8 cellular contexts compared by ENCODE assay signal in genomic region chr4:155758500-155759371, GRCh38. TPM values are rescaled to one million over a fixed set of nuclear protein-coding genes. Genes with fewer than 3 reads are reported as not detected.
DNase-seq lines count a peak whose midpoint lies in the region; ATAC-seq and TF ChIP-seq lines count a peak whose summit lies in the region.

Gene GUCY1B1 (plus strand): TSS chr4:155759021. CDS start chr4:155759141, 120 bp downstream.

- H4K20me1 ChIP-seq in BLaER1 (no peaks in the 10 kb centered on the region), SK-N-SH (ENCODE audit: insufficient read depth) (no peaks in the 10 kb centered on the region)

- peak; percentile 97 for ATAC-seq in HG03432 (IDR thresholded peaks at IDR 0.05; ENCODE audit: unreplicated experiment)

- CTCF ChIA-PET in SK-N-SH (lab: Yijun Ruan, JAX), result interaction anchor here (0.7 to 3.0 kb wide), 19 partner anchors 10 to 883 kb away, joined by 3 to 15 read pairs (median 3); partner anchors contain the start of gene CTSO

- no peaks in the 10 kb centered on the region for H3K9me3 Mint-ChIP-seq in activated naive CD8-positive, alpha-beta T cell treated with anti-CD3 and anti-CD28 coated beads for 36 hours
- no peaks in the 10 kb centered on the region for H3K9me3 Mint-ChIP-seq in glutamatergic neuron (ENCODE audit: unreplicated experiment)

- peak within 1 kb of the TSS; percentile 25 for H3K4me3 Mint-ChIP-seq in activated naive CD8-positive, alpha-beta T cell treated with anti-CD3 and anti-CD28 coated beads for 36 hours
- H3K4me3 Mint-ChIP-seq in glutamatergic neuron (ENCODE audit: unreplicated experiment), result peak within 1 kb of the TSS; percentile 71

- no peaks in the 10 kb centered on the region for H3K36me3 ChIP-seq in BLaER1
- no peaks in the 10 kb centered on the region for H3K36me3 ChIP-seq in SK-N-SH (replicated peaks in 1 of 2; ENCODE audit: control insufficient read depth in 1 of 2, insufficient read depth in 2 of 2, low read length in 1 of 2)

- POLR2A ChIA-PET in SK-N-SH (lab: Yijun Ruan, JAX), result interaction anchor here (1.3 kb wide), 1 partner anchor 17 kb away, joined by 3 read pairs; no protein-coding TSS in a partner anchor

- peaks cover 6% of the 10 kb centered on the region for H3K4me1 Mint-ChIP-seq in activated naive CD8-positive, alpha-beta T cell treated with anti-CD3 and anti-CD28 coated beads for 36 hours
- H3K4me1 Mint-ChIP-seq in glutamatergic neuron (ENCODE audit: low read depth, unreplicated experiment), result no peaks in the 10 kb centered on the region

- H3K4me3 ChIP-seq in BLaER1, result peak within 1 kb of the TSS; percentile 74
- peak within 1 kb of the TSS; percentile 64 to 67 for H3K4me3 ChIP-seq in SK-N-SH (ENCODE audit: low read depth in 2 of 2, low read length in 1 of 2)

- H3K4me2 ChIP-seq in BLaER1 (peak within 1 kb of the TSS; percentile 97), SK-N-SH (peak within 1 kb of the TSS; percentile 90)

- WGBS in SK-N-SH (ENCODE audit: low lambda C conversion rate), result 54% methylated on average over 9 of the region's 51 CpGs

- H3K27me3 Mint-ChIP-seq in activated naive CD8-positive, alpha-beta T cell treated with anti-CD3 and anti-CD28 coated beads for 36 hours, result peaks cover 40% of the 10 kb centered on the region
- H3K27me3 Mint-ChIP-seq in glutamatergic neuron (ENCODE audit: unreplicated experiment), result peaks cover 1% of the 10 kb centered on the region

- TF ChIP-seq CTCF in SK-N-SH (IDR thresholded peaks at IDR 0.05) (peak; percentile 43), glutamatergic neuron (IDR thresholded peaks at IDR 0.05; ENCODE audit: partially characterized antibody, unreplicated experiment) (no peak)

- peak within 1 kb of the TSS; percentile 76 for H2AFZ ChIP-seq in SK-N-SH (ENCODE audit: low read depth)

- peak; percentile 83 for DNase-seq in GM19238 (ENCODE audit: insufficient read length, low spot score)
- DNase-seq in SK-N-SH, result peak; percentile 98
- DNase-seq in activated naive CD8-positive, alpha-beta T cell treated with anti-CD3 and anti-CD28 coated beads for 36 hours, result peak; percentile 82
- DNase-seq in glutamatergic neuron, result peak; percentile 89
- DNase-seq in occipital lobe (lab: John Stamatoyannopoulos, UW), result peak; percentile 96

- H3K27me3 ChIP-seq in BLaER1 (peaks cover 24% of the 10 kb centered on the region), SK-N-SH (ENCODE audit: insufficient read depth) (no peaks in the 10 kb centered on the region)

- H3K27ac Mint-ChIP-seq in activated naive CD8-positive, alpha-beta T cell treated with anti-CD3 and anti-CD28 coated beads for 36 hours, result no peak within 1 kb of the TSS
- peak within 1 kb of the TSS; percentile 28 for H3K27ac Mint-ChIP-seq in glutamatergic neuron (ENCODE audit: unreplicated experiment)

- H3F3A ChIP-seq in SK-N-SH (replicated peaks; ENCODE audit: insufficient read depth), result no peaks in the 10 kb centered on the region

- no peaks in the 10 kb centered on the region for H3K79me2 ChIP-seq in SK-N-SH (ENCODE audit: insufficient read depth)

- H3K27ac ChIP-seq in BLaER1, result no peak within 1 kb of the TSS
- H3K27ac ChIP-seq in SK-N-SH (ENCODE audit: low read depth in 2 of 2, low read length in 1 of 2), result peak within 1 kb of the TSS in 1 of 2 experiments; percentile 72; a peak in 2 of 4 replicates
- peak within 1 kb of the TSS; percentile 71 for H3K27ac ChIP-seq in temporal lobe (ENCODE audit: low read depth, low read length)

- H3K9ac ChIP-seq in BLaER1 (peak within 1 kb of the TSS; percentile 72), SK-N-SH (peak within 1 kb of the TSS; percentile 16; the same call in 1 of the 2 replicates)

- H3K4me1 ChIP-seq in BLaER1 (0 out of 2 replicates have a peak, but pooled peaks cover 5% of the 10 kb centered on the region), SK-N-SH (ENCODE audit: control insufficient read depth in 1 of 2, insufficient read depth in 2 of 2, low read depth in 1 of 2, low read length in 1 of 2) (peaks cover 0 to 3% of the 10 kb centered on the region in 2 experiments; a peak in 1 of 4 replicates)

- no peaks in the 10 kb centered on the region for H3K36me3 Mint-ChIP-seq in activated naive CD8-positive, alpha-beta T cell treated with anti-CD3 and anti-CD28 coated beads for 36 hours
- H3K36me3 Mint-ChIP-seq in glutamatergic neuron (ENCODE audit: unreplicated experiment), result no peaks in the 10 kb centered on the region

- TF ChIP-seq RAD21 in SK-N-SH (IDR thresholded peaks at IDR 0.05; ENCODE audit: low read length), result peak; percentile 33

- TF ChIP-seq EP300 in SK-N-SH (IDR thresholded peaks at IDR 0.05; ENCODE audit: borderline replicate concordance in 1 of 2, low read depth in 1 of 2, low read length in 1 of 2), result no peak

- no peaks in the 10 kb centered on the region for H3K9me3 ChIP-seq in BLaER1
- no peaks in the 10 kb centered on the region for H3K9me3 ChIP-seq in SK-N-SH

- no peaks in the 10 kb centered on the region for H3K9me2 ChIP-seq in SK-N-SH

TF ChIP-seq in SK-N-SH, 30 proteins besides CTCF, POLR2A, EP300 and RAD21 (continues in another document):
- TF ChIP-seq MAX (IDR thresholded peaks at IDR 0.05; ENCODE audit: low read depth) (peak; percentile 97), RFX5 (IDR thresholded peaks at IDR 0.05; ENCODE audit: low read length) (peak; percentile 68; the same call in 1 of the 2 replicates), SIN3A (IDR thresholded peaks at IDR 0.05; ENCODE audit: borderline replicate concordance, low read depth, low read length) (no peak), YY1 (IDR thresholded peaks at IDR 0.05; ENCODE audit: low read depth) (no peak), MEF2A (IDR thresholded peaks at IDR 0.05; ENCODE audit: borderline replicate concordance, low read depth) (no peak), JUND (IDR thresholded peaks at IDR 0.05) (no peak), EZH2phosphoT487 (IDR thresholded peaks at IDR 0.05; ENCODE audit: borderline replicate concordance, low read depth) (no peak), TEAD4 (IDR thresholded peaks at IDR 0.05; ENCODE audit: borderline replicate concordance, insufficient read depth) (no peak), NRF1 (IDR thresholded peaks at IDR 0.05; ENCODE audit: low read depth, low read length) (0 out of 2 replicates have a peak, but pooled peaks have one; percentile 16), FOSL2 (IDR thresholded peaks at IDR 0.05; ENCODE audit: borderline replicate concordance, low read depth) (no peak), CHD2 (IDR thresholded peaks at IDR 0.05; ENCODE audit: low read length, partially characterized antibody) (peak; percentile 54), PBX3 (IDR thresholded peaks at IDR 0.05) (peak; percentile 97), FOXJ3 (CRISPR knock-in tag; IDR thresholded peaks at IDR 0.05) (peak; percentile 20; the same call in 1 of the 2 replicates)
- TF ChIP-seq, protein P1, sequence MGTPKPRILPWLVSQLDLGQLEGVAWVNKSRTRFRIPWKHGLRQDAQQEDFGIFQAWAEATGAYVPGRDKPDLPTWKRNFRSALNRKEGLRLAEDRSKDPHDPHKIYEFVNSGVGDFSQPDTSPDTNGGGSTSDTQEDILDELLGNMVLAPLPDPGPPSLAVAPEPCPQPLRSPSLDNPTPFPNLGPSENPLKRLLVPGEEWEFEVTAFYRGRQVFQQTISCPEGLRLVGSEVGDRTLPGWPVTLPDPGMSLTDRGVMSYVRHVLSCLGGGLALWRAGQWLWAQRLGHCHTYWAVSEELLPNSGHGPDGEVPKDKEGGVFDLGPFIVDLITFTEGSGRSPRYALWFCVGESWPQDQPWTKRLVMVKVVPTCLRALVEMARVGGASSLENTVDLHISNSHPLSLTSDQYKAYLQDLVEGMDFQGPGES (IDR thresholded peaks at IDR 0.05; ENCODE audit: low read depth, low read length), result peak; percentile 60

RNA-seq across cellular contexts. Expression of gene GUCY1B1, which starts in this region (rescaled TPM):
- polyA plus RNA-seq in SK-N-SH (2012; rRNA removed), result 0.36 and 0.38 TPM in 2 replicates
- polyA plus RNA-seq in SK-N-SH (2012; cell fraction: cytosol; rRNA removed), result 0.51 and 0.54 TPM in 2 replicates
- 0.20 and 0.33 TPM in 2 replicates for polyA plus RNA-seq in SK-N-SH (2012; cell fraction: nucleus; rRNA removed)
- under 1 TPM; 0.20 to 0.27 TPM for total RNA-seq in activated naive CD8-positive, alpha-beta T cell treated with anti-CD3 and anti-CD28 coated beads for 36 hours
- total RNA-seq in glutamatergic neuron (ENCODE audit: unreplicated experiment) (2.2 TPM), occipital lobe (60.8 TPM), temporal lobe (52.4 TPM)

Comparison
In these comparisons a context has a peak if more than half of its experiments do, and no peak if none do; other contexts are left out.
1. RNA of gene GUCY1B1 (total RNA-seq): 60.8 TPM in occipital lobe (single experiment) and 52.4 TPM in temporal lobe (single experiment); 2.2 TPM in glutamatergic neuron (single experiment) and 0.20 to 0.27 TPM in activated naive CD8-positive, alpha-beta T cell treated with anti-CD3 and anti-CD28 coated beads for 36 hours; every median in the first group is over 10 times any median in the second.
2. Peak in DNase-seq, H3K4me3 ChIP-seq, H3K9ac ChIP-seq and H3K4me2 ChIP-seq in SK-N-SH; RNA of the gene not detected or under 1 TPM.
3. Peak in DNase-seq in activated naive CD8-positive, alpha-beta T cell treated with anti-CD3 and anti-CD28 coated beads for 36 hours; RNA of the gene not detected or under 1 TPM.
4. Peak in every context shown above with its lines, with median percentiles within 50 percentile points of each other: DNase-seq.